ENCODE assay signal across 9 cellular contexts in the genomic region with DNA sequence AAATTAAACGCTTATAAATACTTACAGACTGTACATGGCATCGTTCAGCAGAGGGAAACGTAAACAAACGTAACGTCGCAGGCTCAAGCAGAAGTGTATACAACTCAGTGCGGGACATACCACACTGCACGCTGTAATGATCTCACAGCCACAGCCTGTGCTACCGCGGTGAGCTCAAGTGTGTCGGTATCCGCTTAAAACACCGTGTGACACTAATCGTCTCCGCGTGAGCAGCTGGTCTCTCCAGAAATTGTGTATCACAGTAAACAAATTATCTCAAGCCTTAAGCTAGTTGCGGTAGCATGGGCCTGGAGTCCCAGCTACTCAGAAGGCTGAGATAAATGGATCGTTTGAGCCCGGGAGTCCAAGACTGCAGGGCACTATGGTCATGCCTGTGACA.
A peak's percentile ranks its signal among the peaks of the same experiment; 100 is the strongest.
DNase-seq lines count a peak whose midpoint lies in the region; FAIRE-seq and TF ChIP-seq lines count a peak whose summit lies in the region.
"Had no signal": no experiment of that assay in that cellular context is flagged by ENCODE, and none has a peak within 500 bp of the region (broad histone marks: within the 10 kb centered on the region; RNA-seq: fewer than 3 reads in every experiment).

No MANE protein-coding gene starts in this region.

- FAIRE-seq in GM19239 (lab: Jason Lieb, UNC): peak; percentile 76

- CTCF ChIA-PET in GM10248 (lab: Yijun Ruan, JAX): interaction anchor here (0.7 to 1.8 kb wide), 5 partner anchors 9 to 52 kb away, joined by 3 to 8 read pairs (median 4); no protein-coding TSS in a partner anchor

- peak; percentile 57 for DNase-seq in DMS153 (lab: John Stamatoyannopoulos, UW)
- DNase-seq in GM19239 (ENCODE audit: insufficient read length, low spot score): peak; percentile 52
- DNase-seq in NCI-H526 treated with DMSO at 0.1 percent for 48 hours (lab: John Stamatoyannopoulos, UW): peak; percentile 14
- DNase-seq in kidney tubule cell (ENCODE audit: low spot score): peak; percentile 41
- DNase-seq in AML-193 (lab: John Stamatoyannopoulos, UW): no peak
- DNase-seq in cerebellar nuclear complex (lab: John Stamatoyannopoulos, UW): no peak
- DNase-seq in GM10248 (ENCODE audit: extremely low spot score): no peak
- no peak for DNase-seq in Ammon's horn (ENCODE audit: low spot score)
- DNase-seq: activated CD4-positive, alpha-beta T cell treated with anti-CD3 and anti-CD28 coated beads for 4 hours had no signal

- POLR2A ChIA-PET in GM10248 (lab: Yijun Ruan, JAX): no interaction called here

- TF ChIP-seq CTCF in GM10248 (IDR thresholded peaks at IDR 0.05; ENCODE audit: control extremely low read depth, extremely low read depth, low read depth, missing control alignments): no peak

Comparison
In these comparisons a context has a peak if more than half of its experiments do, and no peak if none do; other contexts are left out.
1. DNase-seq: peak in DMS153 (single experiment), GM19239 (single experiment), NCI-H526 treated with DMSO at 0.1 percent for 48 hours (single experiment) and kidney tubule cell (single experiment); none in AML-193 (0 of 2), cerebellar nuclear complex (0 of 2), GM10248 (single experiment) and Ammon's horn (single experiment).